Comparison of ENCODE assay signal across 9 cellular contexts in the genomic region with DNA sequence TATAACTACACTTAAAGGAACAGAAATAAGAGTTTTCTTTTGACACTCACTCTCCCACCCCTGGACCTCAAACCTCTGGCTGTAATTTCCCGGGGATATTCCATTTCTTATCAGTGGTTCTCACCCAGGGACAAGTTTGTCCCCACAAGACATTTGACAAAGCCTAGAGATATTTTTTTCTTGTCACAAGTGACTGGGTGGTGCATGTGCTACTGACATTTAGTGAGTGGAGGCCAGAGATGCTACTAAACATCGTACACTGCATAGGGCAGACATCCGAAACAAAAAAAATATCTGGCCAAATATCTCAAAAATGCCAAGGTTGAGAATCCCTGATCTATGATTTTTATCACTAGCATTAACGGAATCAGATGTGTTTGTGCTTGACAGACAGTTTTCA.
"Had no signal": no experiment of that assay in that cellular context is flagged by ENCODE, and none has a peak within 500 bp of the region (broad histone marks: within the 10 kb centered on the region; RNA-seq: fewer than 3 reads in every experiment).

No MANE protein-coding gene starts in this region.

- H3K4me1 ChIP-seq: HAP-1 had no signal

- H3K4me3 Mint-ChIP-seq: HFFc6, IgD-negative memory B cell had no signal

- DNase-seq: GM23248, GOT3, H7, HFFc6 had no signal

- H3K9me3 Mint-ChIP-seq: HFFc6, IgD-negative memory B cell had no signal

- ATAC-seq: HCT116, HepG2 had no signal

- H3K27ac Mint-ChIP-seq: HFFc6, IgD-negative memory B cell had no signal

- H3K4me1 Mint-ChIP-seq: IgD-negative memory B cell had no signal

- H3K4me3 ChIP-seq: GM23248, HAP-1 had no signal

- H3K9me3 ChIP-seq: HAP-1 had no signal

- H3K27ac ChIP-seq: GM23248, HL-60 had no signal

- H3K36me3 ChIP-seq: HAP-1 had no signal

- H3K36me3 Mint-ChIP-seq: IgD-negative memory B cell had no signal
